In the genomic region with DNA sequence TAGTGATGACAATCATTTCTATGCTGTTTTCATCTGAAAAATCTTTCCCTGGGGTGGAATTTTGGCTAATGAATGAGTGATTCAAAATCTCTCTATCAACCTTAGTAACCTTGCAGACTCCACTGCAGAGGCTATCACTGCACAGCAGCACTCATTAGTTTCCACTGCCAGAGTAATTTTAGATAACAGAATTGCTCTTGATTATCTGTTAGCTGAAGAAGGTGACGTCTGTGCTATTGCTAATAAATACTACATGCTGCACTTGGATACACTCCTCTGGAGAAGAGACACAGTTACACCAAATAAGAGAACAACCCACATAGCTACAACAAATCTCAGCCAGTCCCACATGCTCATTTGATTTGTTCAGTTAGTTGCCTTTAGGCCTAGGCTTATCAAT, we compare ENCODE assay signal across 8 cellular contexts.
"Had no signal": no experiment of that assay in that cellular context is flagged by ENCODE, and none has a peak within 500 bp of the region (broad histone marks: within the 10 kb centered on the region; RNA-seq: fewer than 3 reads in every experiment).

No MANE protein-coding gene starts in this region.

- H3K9ac ChIP-seq: GM23248 had no signal

- FAIRE-seq: HepG2 had no signal

- H3K27ac ChIP-seq: GM23248, HL-60 had no signal

- H2AFZ ChIP-seq: GM23248 had no signal

- H3K36me3 ChIP-seq: HAP-1 had no signal

- H3K4me3 ChIP-seq: GM23248, HAP-1 had no signal

- DNase-seq: GM23248, GOT3, H7, HFFc6, KBM-7 had no signal
